Comparison of ENCODE assay signal across 9 cellular contexts in genomic region chr16:71479420-71479819, GRCh38. TPM values are rescaled to one million over a fixed set of nuclear protein-coding genes. Genes with fewer than 3 reads are reported as not detected.
DNase-seq lines count a peak whose midpoint lies in the region; ATAC-seq and TF ChIP-seq lines count a peak whose summit lies in the region.
"Had no signal": no experiment of that assay in that cellular context is flagged by ENCODE, and none has a peak within 500 bp of the region (broad histone marks: within the 10 kb centered on the region; RNA-seq: fewer than 3 reads in every experiment).

No MANE protein-coding gene starts in this region.

- H3K9me3 Mint-ChIP-seq in chondrocyte (ENCODE audit: low read depth) = no peaks in the 10 kb centered on the region
- peaks cover 5% of the 10 kb centered on the region for H3K9me3 Mint-ChIP-seq in osteocyte (ENCODE audit: unreplicated experiment)
- H3K9me3 Mint-ChIP-seq: activated naive CD4-positive, alpha-beta T cell treated with anti-CD3 and anti-CD28 coated beads, Interleukin-2, amount 10 ng/mL, durations not matched to agents 7 days and 5 days had no signal

- peak; percentile 47; the same call in 2 of the 3 replicates for TF ChIP-seq CTCF in GM12872 (IDR thresholded peaks at IDR 0.05; ENCODE audit: insufficient read depth, low read depth, low read length)
- peak; percentile 70 for TF ChIP-seq CTCF in chondrocyte (IDR thresholded peaks at IDR 0.05)
- peak; percentile 49 for TF ChIP-seq CTCF in osteocyte (IDR thresholded peaks at IDR 0.05)

- H3K27ac Mint-ChIP-seq in chondrocyte (ENCODE audit: unreplicated experiment) = no peak overlapping the region
- no peak overlapping the region for H3K27ac Mint-ChIP-seq in osteocyte (ENCODE audit: unreplicated experiment)
- H3K27ac Mint-ChIP-seq: activated naive CD4-positive, alpha-beta T cell treated with anti-CD3 and anti-CD28 coated beads, Interleukin-2, amount 10 ng/mL, durations not matched to agents 7 days and 5 days had no signal

- peaks cover 19% of the 10 kb centered on the region for H3K4me1 Mint-ChIP-seq in chondrocyte (ENCODE audit: low read depth)
- peaks cover 16% of the 10 kb centered on the region for H3K4me1 Mint-ChIP-seq in osteocyte (ENCODE audit: unreplicated experiment)

- no peak overlapping the region for H3K4me3 Mint-ChIP-seq in chondrocyte (ENCODE audit: unreplicated experiment)
- H3K4me3 Mint-ChIP-seq in osteocyte (ENCODE audit: unreplicated experiment) = no peak overlapping the region
- H3K4me3 Mint-ChIP-seq: activated naive CD4-positive, alpha-beta T cell treated with anti-CD3 and anti-CD28 coated beads, Interleukin-2, amount 10 ng/mL, durations not matched to agents 7 days and 5 days had no signal

- DNase-seq in NCI-H1694 treated with DMSO at 0.1 percent for 48 hours (lab: John Stamatoyannopoulos, UW) (peak; percentile 23), chondrocyte (ENCODE audit: low spot score) (no peak), osteocyte (ENCODE audit: extremely low spot score, unreplicated experiment) (no peak)
- no peak for DNase-seq in activated CD4-positive, CD25-positive, alpha-beta regulatory T cell (lab: John Stamatoyannopoulos, UW)
- DNase-seq: activated naive CD4-positive, alpha-beta T cell treated with anti-CD3 and anti-CD28 coated beads, Interleukin-2, amount 10 ng/mL, durations not matched to agents 7 days and 5 days had no signal

- H3K36me3 Mint-ChIP-seq in chondrocyte (ENCODE audit: low read depth) = peaks cover 29% of the 10 kb centered on the region
- peaks cover 36% of the 10 kb centered on the region for H3K36me3 Mint-ChIP-seq in osteocyte (ENCODE audit: unreplicated experiment)
- H3K36me3 Mint-ChIP-seq: activated naive CD4-positive, alpha-beta T cell treated with anti-CD3 and anti-CD28 coated beads, Interleukin-2, amount 10 ng/mL, durations not matched to agents 7 days and 5 days had no signal

- H3K27me3 Mint-ChIP-seq in chondrocyte (ENCODE audit: low read depth) = no peaks in the 10 kb centered on the region
- no peaks in the 10 kb centered on the region for H3K27me3 Mint-ChIP-seq in osteocyte (ENCODE audit: unreplicated experiment)
- H3K27me3 Mint-ChIP-seq: activated naive CD4-positive, alpha-beta T cell treated with anti-CD3 and anti-CD28 coated beads, Interleukin-2, amount 10 ng/mL, durations not matched to agents 7 days and 5 days had no signal

- ATAC-seq in GM18870 (IDR thresholded peaks at IDR 0.05; ENCODE audit: unreplicated experiment) (no peak), GM19463 (IDR thresholded peaks at IDR 0.05; ENCODE audit: unreplicated experiment) (no peak)

RNA-seq across cellular contexts. Expression of gene ZNF19, which starts 9.7 kb away (rescaled TPM):
- total RNA-seq in chondrocyte = 1.7 to 3.9 TPM (median 2.1 TPM) in 3 replicates
- 5.8 and 6.5 TPM in 2 replicates for total RNA-seq in osteocyte

RNA-seq across cellular contexts. Expression of gene ZNF23, which starts 17.4 kb away (rescaled TPM):
- 8.6 to 10.4 TPM (median 8.8 TPM) in 3 replicates for total RNA-seq in chondrocyte
- total RNA-seq in osteocyte = 7.6 and 10.5 TPM in 2 replicates

RNA-seq across cellular contexts. Expression of gene TLE7, which starts 37.6 kb away (rescaled TPM):
- total RNA-seq in chondrocyte (not detected in 3 replicates), osteocyte (not detected in 2 replicates)
- total RNA-seq: myocyte had no signal

RNA-seq across cellular contexts. Expression of gene CHST4, which starts 46.8 kb away (rescaled TPM):
- not detected in 3 replicates for total RNA-seq in chondrocyte
- total RNA-seq in osteocyte = not detected in 2 replicates
- total RNA-seq: myocyte had no signal
